ENCODE assay signal across 8 cellular contexts in the genomic region with DNA sequence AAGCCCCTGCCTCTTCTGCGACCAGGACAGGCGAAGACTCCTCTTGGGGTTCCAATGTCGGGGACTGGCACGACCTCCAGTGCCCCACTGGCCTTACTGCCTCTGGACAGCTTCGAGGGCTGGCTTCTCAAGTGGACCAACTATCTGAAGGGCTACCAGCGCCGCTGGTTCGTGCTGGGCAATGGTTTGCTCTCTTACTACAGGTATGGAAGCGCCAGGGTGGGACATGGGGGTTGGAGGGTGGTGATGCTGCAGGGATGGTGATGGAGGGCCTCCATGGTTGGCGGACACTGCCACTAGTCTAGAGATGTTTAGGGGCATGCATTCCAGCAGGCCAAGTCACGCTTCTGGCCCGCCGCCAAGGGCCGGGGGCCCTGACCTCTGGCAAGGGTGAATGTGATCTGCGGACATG. TPM values are rescaled to one million over a fixed set of nuclear protein-coding genes. Genes with fewer than 3 reads are reported as not detected.
DNase-seq lines count a peak whose midpoint lies in the region; ATAC-seq, FAIRE-seq and TF ChIP-seq lines count a peak whose summit lies in the region.

No MANE protein-coding gene starts in this region.

- peak overlapping the region; percentile 48 for H3K27ac ChIP-seq in 22Rv1

- FAIRE-seq in GM19239 (lab: Jason Lieb, UNC): no peak

- no peaks in the 10 kb centered on the region for H3K36me3 Mint-ChIP-seq in IgD-negative memory B cell
- no peaks in the 10 kb centered on the region for H3K36me3 Mint-ChIP-seq in effector memory CD8-positive, alpha-beta T cell (ENCODE audit: insufficient read depth)
- H3K36me3 Mint-ChIP-seq in naive B cell: no peaks in the 10 kb centered on the region

- H3K4me3 Mint-ChIP-seq in IgD-negative memory B cell (peak overlapping the region; percentile 72 to 91 (median 81)), naive B cell (peak overlapping the region; percentile 24 to 89 (median 82))
- H3K4me3 Mint-ChIP-seq in effector memory CD8-positive, alpha-beta T cell: peak overlapping the region; percentile 63 to 68

- no peaks in the 10 kb centered on the region for H3K9me3 Mint-ChIP-seq in IgD-negative memory B cell
- no peaks in the 10 kb centered on the region for H3K9me3 Mint-ChIP-seq in effector memory CD8-positive, alpha-beta T cell
- H3K9me3 Mint-ChIP-seq in naive B cell: no peaks in the 10 kb centered on the region

- H3K27ac Mint-ChIP-seq in IgD-negative memory B cell: peak overlapping the region in 2 of 3 donors; percentile 40 to 59
- no peak overlapping the region for H3K27ac Mint-ChIP-seq in effector memory CD8-positive, alpha-beta T cell
- H3K27ac Mint-ChIP-seq in naive B cell: no peak overlapping the region

- peaks cover 4 to 5% (median 5%) of the 10 kb centered on the region in 3 donors for H3K4me1 Mint-ChIP-seq in IgD-negative memory B cell
- H3K4me1 Mint-ChIP-seq in effector memory CD8-positive, alpha-beta T cell (ENCODE audit: low read depth in 2 of 2): peaks cover 0 to 7% of the 10 kb centered on the region in 2 donors
- peaks cover 9 to 22% (median 12%) of the 10 kb centered on the region in 3 donors for H3K4me1 Mint-ChIP-seq in naive B cell

- TF ChIP-seq CTCF in 22Rv1 (IDR thresholded peaks at IDR 0.05): no peak

- H3K27me3 Mint-ChIP-seq in IgD-negative memory B cell (peaks cover 1% of the 10 kb centered on the region), naive B cell (peaks cover 38 to 57% (median 38%) of the 10 kb centered on the region in 3 donors)
- H3K27me3 Mint-ChIP-seq in effector memory CD8-positive, alpha-beta T cell: peaks cover 12 to 24% of the 10 kb centered on the region in 2 donors

- no peak for ATAC-seq in effector memory CD8-positive, alpha-beta T cell (replicated peaks)
- no peak for ATAC-seq in naive B cell (ENCODE audit: low read depth in 2 of 2)
- no peak for ATAC-seq in GM19467 (IDR thresholded peaks at IDR 0.05; ENCODE audit: unreplicated experiment)

- DNase-seq in effector memory CD8-positive, alpha-beta T cell: no peak
- DNase-seq in naive B cell: no peak
- DNase-seq in NCI-H226: no peak
- DNase-seq in NCI-H345 treated with DMSO at 0.1 percent for 48 hours (lab: John Stamatoyannopoulos, UW; ENCODE audit: unreplicated experiment): no peak
- DNase-seq in GM19239 (ENCODE audit: insufficient read length, low spot score): no peak

RNA-seq across cellular contexts. Expression of a gene that starts 0.7 kb away (rescaled TPM):
- polyA plus RNA-seq in IgD-negative memory B cell (0.93 TPM), naive B cell (ENCODE audit: low read depth in 6 of 6) (1 to 10 TPM in 1 of 6 donors, under 1 TPM in 4, not detected in 1; 0.20 to 1.1 (median 0.61) TPM)

RNA-seq across cellular contexts. Expression of a gene that starts 27.7 kb away (rescaled TPM):
- polyA plus RNA-seq in IgD-negative memory B cell (11.4 TPM), naive B cell (ENCODE audit: low read depth in 6 of 6) (10 to 100 TPM in 5 of 6 donors, 1 to 10 TPM in 1; 9.0 to 18.1 (median 12.3) TPM)

RNA-seq across cellular contexts. Expression of a gene that starts 59.8 kb away (rescaled TPM):
- 1.5 TPM for polyA plus RNA-seq in IgD-negative memory B cell
- polyA plus RNA-seq in naive B cell (ENCODE audit: low read depth in 6 of 6): under 1 TPM in 5 of 6 donors, not detected in 1; 0.09 to 0.45 (median 0.33) TPM

Comparison
In these comparisons a context has a peak if more than half of its experiments do, and no peak if none do; other contexts are left out.
1. H3K27ac Mint-ChIP-seq: peak in IgD-negative memory B cell (2 of 3); none in effector memory CD8-positive, alpha-beta T cell (0 of 2) and naive B cell (0 of 6).
2. Peak in every context shown above with its lines, with median percentiles within 50 percentile points of each other: H3K4me3 Mint-ChIP-seq.